5 cellular contexts compared by ENCODE assay signal in the genomic region with DNA sequence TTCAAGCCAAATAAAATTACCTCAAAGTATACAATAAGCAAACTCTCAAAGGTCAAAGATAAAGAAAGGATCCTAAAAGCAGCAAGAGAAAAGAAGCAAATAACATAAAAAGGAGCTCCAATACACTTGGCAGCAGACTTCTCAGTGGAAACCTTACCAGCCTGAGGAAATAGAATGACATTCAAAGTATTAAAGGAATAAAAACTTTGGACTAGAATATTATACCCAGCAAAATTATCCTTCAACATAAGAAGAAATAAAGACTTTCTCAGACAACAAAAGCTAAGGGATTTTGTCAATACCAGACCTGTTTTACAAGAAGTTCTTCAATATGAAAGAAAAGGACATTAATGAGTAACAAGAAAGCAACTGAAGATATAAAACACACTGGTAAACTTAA.
DNase-seq lines count a peak whose midpoint lies in the region; ATAC-seq, FAIRE-seq and TF ChIP-seq lines count a peak whose summit lies in the region.
"Not testable (repeated sequence)": the region's sequence is repeated elsewhere in the genome, so short reads cannot be mapped to it uniquely, and the experiment has no call there.

No MANE protein-coding gene starts in this region.

- not testable (repeated sequence) for H4K20me1 ChIP-seq in astrocyte (ENCODE audit: insufficient read depth, low read length); K562 (replicated peaks; ENCODE audit: control insufficient read depth, insufficient read depth, low read length); HepG2 (ENCODE audit: insufficient read depth, low read length)

- not testable (repeated sequence) for H3K27ac ChIP-seq in A549; astrocyte (ENCODE audit: low read depth, low read length); K562 (ENCODE audit: extremely low read depth, low read depth, low read length); HepG2 (ENCODE audit: extremely low read length, insufficient read depth, low read length)

- ATAC-seq in A549, K562, HepG2: not testable (repeated sequence)

- H3K27me3 ChIP-seq in astrocyte (ENCODE audit: insufficient read depth, low read length); K562 (ENCODE audit: control insufficient read depth in 2 of 2, insufficient read depth in 2 of 2, low read length in 2 of 2); HepG2 (ENCODE audit: control insufficient read depth in 1 of 2, insufficient read depth in 2 of 2, low read length in 2 of 2): not testable (repeated sequence)

- H3K9me1 ChIP-seq in K562 (ENCODE audit: control insufficient read depth, insufficient read depth, low read length) = not testable (repeated sequence)

- H3K4me1 Mint-ChIP-seq in astrocyte (ENCODE audit: low read depth, unreplicated experiment) = not testable (repeated sequence)

- not testable (repeated sequence) for DNase-seq in A549 (ENCODE audit: low read depth in 1 of 2, low spot score in 1 of 2); H54 (ENCODE audit: insufficient read length, low spot score); astrocyte (ENCODE audit: low read depth); K562 (ENCODE audit: extremely low read depth in 1 of 4, low spot score in 3 of 4); HepG2 (ENCODE audit: low spot score)

- not testable (repeated sequence) for TF ChIP-seq RAD21 in A549 (conservative IDR thresholded peaks at IDR 0.05 in 1 of 2, IDR thresholded peaks at IDR 0.05 in 1 of 2); K562 (CRISPR knock-in tag; conservative IDR thresholded peaks at IDR 0.05 in 1 of 2, IDR thresholded peaks at IDR 0.05 in 1 of 2); HepG2 (CRISPR knock-in tag; IDR thresholded peaks at IDR 0.05)

- TF ChIP-seq POLR2A in A549 (IDR thresholded peaks at IDR 0.05; ENCODE audit: low read length); H54 (IDR thresholded peaks at IDR 0.05; ENCODE audit: low read depth, low read length); K562 (conservative IDR thresholded peaks at IDR 0.05); HepG2 (IDR thresholded peaks at IDR 0.05; ENCODE audit: insufficient read depth in 1 of 2, low read depth in 2 of 2, low read length in 2 of 2): not testable (repeated sequence)

- not testable (repeated sequence) for BruUV-seq in K562 (replicated peaks; lab: Mats Ljungman, UMichigan); HepG2 (replicated peaks; lab: Mats Ljungman, UMichigan)

- H3K9me3 ChIP-seq in A549 = peaks cover 28% of the 10 kb centered on the region
- H3K9me3 ChIP-seq in astrocyte (ENCODE audit: insufficient read depth, low read depth, low read length); K562 (replicated peaks; ENCODE audit: control insufficient read depth, insufficient read depth, low read depth, low read length); HepG2 (ENCODE audit: low read length): not testable (repeated sequence)

- not testable (repeated sequence) for TF ChIP-seq EP300 in A549 (IDR thresholded peaks at IDR 0.05); K562 (IDR thresholded peaks at IDR 0.05; ENCODE audit: low read length); HepG2 (IDR thresholded peaks at IDR 0.05; ENCODE audit: low read depth in 2 of 2, low read length in 2 of 2); HepG2 (CRISPR knock-in tag; IDR thresholded peaks at IDR 0.05; ENCODE audit: borderline replicate concordance)

- POLR2A ChIA-PET in A549 (lab: Yijun Ruan, JAX); K562 (lab: Yijun Ruan, JAX); HepG2 (lab: Yijun Ruan, JAX): not testable (repeated sequence)

- H3K36me3 ChIP-seq in astrocyte (ENCODE audit: insufficient read depth, low read length); K562 (ENCODE audit: control insufficient read depth, insufficient read depth, low read length); HepG2 (replicated peaks in 1 of 2; ENCODE audit: control insufficient read depth in 1 of 2, insufficient read depth in 2 of 2, low read length in 2 of 2): not testable (repeated sequence)

- H3K4me2 ChIP-seq in A549; astrocyte (ENCODE audit: low read length); K562 (ENCODE audit: insufficient read depth, low read length); HepG2 (ENCODE audit: low read depth, low read length): not testable (repeated sequence)

- not testable (repeated sequence) for H3K79me2 ChIP-seq in astrocyte (ENCODE audit: insufficient read depth, low read length); K562 (ENCODE audit: control insufficient read depth, insufficient read depth, low read length); HepG2 (ENCODE audit: insufficient read depth, low read length)

- H3K9me3 Mint-ChIP-seq in astrocyte (ENCODE audit: unreplicated experiment) = peaks cover 13% of the 10 kb centered on the region

- not testable (repeated sequence) for H3K4me3 Mint-ChIP-seq in astrocyte (ENCODE audit: unreplicated experiment)

- not testable (repeated sequence) for H2AFZ ChIP-seq in astrocyte (ENCODE audit: low read depth, low read length); K562 (ENCODE audit: low read depth, low read length); HepG2 (ENCODE audit: low read length)

- in situ Hi-C loops in K562 (cut with MboI); HepG2 (cut with HindIII; ENCODE audit: extremely low pct_ligation_motif_present, low pct_unique_long_range_greater_than_20kb): not testable (repeated sequence)

- CTCF ChIA-PET in A549 (lab: Yijun Ruan, JAX) = interaction anchor here (1.1 kb wide), 1 partner anchor 59 kb away, joined by 3 read pairs; no protein-coding TSS in a partner anchor
- CTCF ChIA-PET in K562 (lab: Yijun Ruan, JAX; ENCODE audit: low intra/inter-chr PET ratio); HepG2 (lab: Yijun Ruan, JAX; ENCODE audit: low intra/inter-chr PET ratio, low total read pairs): not testable (repeated sequence)

- intact Hi-C loops in K562 (cut with micrococcal nuclease); HepG2 (cut with micrococcal nuclease; ENCODE audit: unreplicated experiment): not testable (repeated sequence)

- H3K9ac ChIP-seq in astrocyte (ENCODE audit: low read length); K562 (ENCODE audit: insufficient read depth in 1 of 2, low read depth in 2 of 2, low read length in 2 of 2); HepG2 (ENCODE audit: insufficient read depth, low read depth, low read length): not testable (repeated sequence)

- H3K4me1 ChIP-seq in A549; astrocyte (ENCODE audit: insufficient read depth, low read length); K562 (replicated peaks in 1 of 2; ENCODE audit: control insufficient read depth in 2 of 2, insufficient read depth in 2 of 2, low read length in 2 of 2): not testable (repeated sequence)
- H3K4me1 ChIP-seq in HepG2 (ENCODE audit: insufficient read depth, low read length) = peaks cover 20% of the 10 kb centered on the region

- H3K4me3 ChIP-seq in A549; astrocyte (ENCODE audit: insufficient read depth, low read depth, low read length); K562; HepG2 (replicated peaks in 1 of 3; ENCODE audit: insufficient read depth in 1 of 3, low read depth in 2 of 3, low read length in 3 of 3): not testable (repeated sequence)

- FAIRE-seq in A549 (lab: Jason Lieb, UNC) = peak; percentile 67
- FAIRE-seq in H54 (lab: Jason Lieb, UNC) = peak; percentile 57
- FAIRE-seq in astrocyte (lab: Jason Lieb, UNC) = peak; percentile 80
- FAIRE-seq in K562 (lab: Jason Lieb, UNC); HepG2 (lab: Jason Lieb, UNC): not testable (repeated sequence)

- not testable (repeated sequence) for H3K27me3 Mint-ChIP-seq in astrocyte (ENCODE audit: low read depth, unreplicated experiment)

- TF ChIP-seq CTCF in A549 (IDR thresholded peaks at IDR 0.05); astrocyte (IDR thresholded peaks at IDR 0.05; ENCODE audit: insufficient read depth, low read depth, low read length); K562 (IDR thresholded peaks at IDR 0.05 in 2 of 3, conservative IDR thresholded peaks at IDR 0.05 in 1 of 3; ENCODE audit: insufficient read depth in 2 of 3, low read depth in 1 of 3, low read length in 3 of 3); HepG2 (CRISPR knock-in tag; IDR thresholded peaks at IDR 0.05): not testable (repeated sequence)

- H3K36me3 Mint-ChIP-seq in astrocyte (ENCODE audit: low read depth, unreplicated experiment) = not testable (repeated sequence)

- not testable (repeated sequence) for H3K27ac Mint-ChIP-seq in astrocyte (ENCODE audit: unreplicated experiment)

TF ChIP-seq in K562, 482 proteins besides CTCF, POLR2A, EP300 and RAD21:
- 0 out of 2 replicates have a peak, but pooled peaks have one; percentile 50 for TF ChIP-seq ZFP1 (CRISPR knock-in tag; IDR thresholded peaks at IDR 0.05)

TF ChIP-seq in HepG2, 621 proteins besides CTCF, POLR2A, EP300 and RAD21:
- peak; percentile 67; the same call in 1 of the 2 replicates for TF ChIP-seq ZFP1 (CRISPR knock-in tag; IDR thresholded peaks at IDR 0.05)
